1 cellular context compared by ENCODE assay signal in genomic region chr7:2718703-2718965, GRCh38.
TF ChIP-seq lines count a peak whose summit lies in the region.

No MANE protein-coding gene starts in this region.

TF ChIP-seq in K562, 482 proteins besides CTCF, POLR2A, EP300 and RAD21:
- TF ChIP-seq KLF6 (CRISPR knock-in tag; IDR thresholded peaks at IDR 0.05; ENCODE audit: borderline replicate concordance) = no peak
- TF ChIP-seq TSC22D4 (tag; IDR thresholded peaks at IDR 0.05) = no peak
- no peak for TF ChIP-seq RBM39 (optimal IDR thresholded peaks at IDR 0.05; ENCODE audit: low read depth, low read length)
- no peak for TF ChIP-seq ZNF699 (CRISPR knock-in tag; IDR thresholded peaks at IDR 0.05; ENCODE audit: insufficient replicate concordance)
- TF ChIP-seq DEAF1 (CRISPR knock-in tag; IDR thresholded peaks at IDR 0.05) = no peak
- no peak for TF ChIP-seq E2F8 (IDR thresholded peaks at IDR 0.05; ENCODE audit: low read depth, partially characterized antibody)
- TF ChIP-seq ZNF277 (CRISPR knock-in tag; IDR thresholded peaks at IDR 0.05; ENCODE audit: borderline replicate concordance) = no peak
- TF ChIP-seq ZNF444 (CRISPR knock-in tag; IDR thresholded peaks at IDR 0.05) = no peak
- TF ChIP-seq RBM14 (IDR thresholded peaks at IDR 0.05; ENCODE audit: borderline replicate concordance, insufficient read depth, low read depth, low read length) = no peak
- TF ChIP-seq PHB (CRISPR knock-in tag; IDR thresholded peaks at IDR 0.05) = no peak
- TF ChIP-seq MCM7 (IDR thresholded peaks at IDR 0.05) = no peak
- no peak for TF ChIP-seq HMGXB4 (CRISPR knock-in tag; IDR thresholded peaks at IDR 0.05)
- TF ChIP-seq IRF9 (tag; IDR thresholded peaks at IDR 0.05) = no peak
- TF ChIP-seq TAF1 (IDR thresholded peaks at IDR 0.05; ENCODE audit: control insufficient read depth, extremely low read depth, insufficient read depth, low read length, severe bottlenecking) = no peak
- TF ChIP-seq HMBOX1 (IDR thresholded peaks at IDR 0.05) = no peak
- TF ChIP-seq ZNF24 (IDR thresholded peaks at IDR 0.05) = no peak
- TF ChIP-seq ZNF224 (CRISPR knock-in tag; IDR thresholded peaks at IDR 0.05) = no peak
